ENCODE assay signal across 1 cellular context in the genomic region with DNA sequence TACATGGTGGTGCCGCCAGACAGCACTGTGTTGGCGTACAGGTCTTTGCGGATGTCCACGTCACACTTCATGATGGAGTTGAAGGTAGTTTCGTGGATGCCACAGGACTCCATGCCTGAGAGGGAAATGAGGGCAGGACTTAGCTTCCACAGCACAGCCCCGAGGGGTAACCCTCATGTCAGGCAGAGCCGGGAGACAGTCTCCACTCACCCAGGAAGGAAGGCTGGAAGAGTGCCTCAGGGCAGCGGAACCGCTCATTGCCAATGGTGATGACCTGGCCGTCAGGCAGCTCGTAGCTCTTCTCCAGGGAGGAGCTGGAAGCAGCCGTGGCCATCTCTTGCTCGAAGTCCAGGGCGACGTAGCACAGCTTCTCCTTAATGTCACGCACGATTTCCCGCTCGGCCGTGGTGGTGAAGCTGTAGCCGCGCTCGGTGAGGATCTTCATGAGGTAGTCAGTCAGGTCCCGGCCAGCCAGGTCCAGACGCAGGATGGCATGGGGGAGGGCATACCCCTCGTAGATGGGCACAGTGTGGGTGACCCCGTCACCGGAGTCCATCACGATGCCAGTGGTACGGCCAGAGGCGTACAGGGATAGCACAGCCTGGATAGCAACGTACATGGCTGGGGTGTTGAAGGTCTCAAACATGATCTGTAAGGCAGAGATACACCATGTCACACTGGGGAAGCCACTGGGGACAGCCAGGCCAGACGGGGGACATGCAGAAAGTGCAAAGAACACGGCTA.
TF ChIP-seq lines count a peak whose summit lies in the region.

No MANE protein-coding gene starts in this region.

TF ChIP-seq in liver, 16 proteins besides CTCF, POLR2A, EP300 and RAD21 (continued from another document):
- TF ChIP-seq, protein P1, sequence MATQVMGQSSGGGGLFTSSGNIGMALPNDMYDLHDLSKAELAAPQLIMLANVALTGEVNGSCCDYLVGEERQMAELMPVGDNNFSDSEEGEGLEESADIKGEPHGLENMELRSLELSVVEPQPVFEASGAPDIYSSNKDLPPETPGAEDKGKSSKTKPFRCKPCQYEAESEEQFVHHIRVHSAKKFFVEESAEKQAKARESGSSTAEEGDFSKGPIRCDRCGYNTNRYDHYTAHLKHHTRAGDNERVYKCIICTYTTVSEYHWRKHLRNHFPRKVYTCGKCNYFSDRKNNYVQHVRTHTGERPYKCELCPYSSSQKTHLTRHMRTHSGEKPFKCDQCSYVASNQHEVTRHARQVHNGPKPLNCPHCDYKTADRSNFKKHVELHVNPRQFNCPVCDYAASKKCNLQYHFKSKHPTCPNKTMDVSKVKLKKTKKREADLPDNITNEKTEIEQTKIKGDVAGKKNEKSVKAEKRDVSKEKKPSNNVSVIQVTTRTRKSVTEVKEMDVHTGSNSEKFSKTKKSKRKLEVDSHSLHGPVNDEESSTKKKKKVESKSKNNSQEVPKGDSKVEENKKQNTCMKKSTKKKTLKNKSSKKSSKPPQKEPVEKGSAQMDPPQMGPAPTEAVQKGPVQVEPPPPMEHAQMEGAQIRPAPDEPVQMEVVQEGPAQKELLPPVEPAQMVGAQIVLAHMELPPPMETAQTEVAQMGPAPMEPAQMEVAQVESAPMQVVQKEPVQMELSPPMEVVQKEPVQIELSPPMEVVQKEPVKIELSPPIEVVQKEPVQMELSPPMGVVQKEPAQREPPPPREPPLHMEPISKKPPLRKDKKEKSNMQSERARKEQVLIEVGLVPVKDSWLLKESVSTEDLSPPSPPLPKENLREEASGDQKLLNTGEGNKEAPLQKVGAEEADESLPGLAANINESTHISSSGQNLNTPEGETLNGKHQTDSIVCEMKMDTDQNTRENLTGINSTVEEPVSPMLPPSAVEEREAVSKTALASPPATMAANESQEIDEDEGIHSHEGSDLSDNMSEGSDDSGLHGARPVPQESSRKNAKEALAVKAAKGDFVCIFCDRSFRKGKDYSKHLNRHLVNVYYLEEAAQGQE (IDR thresholded peaks at IDR 0.05) = no peak
- TF ChIP-seq GABPA (IDR thresholded peaks at IDR 0.05 in 1 of 2, conservative IDR thresholded peaks at IDR 0.05 in 1 of 2) (no peak), NR2F2 (IDR thresholded peaks at IDR 0.05) (no peak), JUND (IDR thresholded peaks at IDR 0.05) (no peak), YY1 (IDR thresholded peaks at IDR 0.05) (no peak)
- TF ChIP-seq, protein P2, sequence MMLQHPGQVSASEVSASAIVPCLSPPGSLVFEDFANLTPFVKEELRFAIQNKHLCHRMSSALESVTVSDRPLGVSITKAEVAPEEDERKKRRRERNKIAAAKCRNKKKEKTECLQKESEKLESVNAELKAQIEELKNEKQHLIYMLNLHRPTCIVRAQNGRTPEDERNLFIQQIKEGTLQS (IDR thresholded peaks at IDR 0.05) = no peak
